In genomic region chr14:61923348-61923747, GRCh38 we compare ENCODE assay signal across 13 cellular contexts.
DNase-seq lines count a peak whose midpoint lies in the region; ATAC-seq, FAIRE-seq and TF ChIP-seq lines count a peak whose summit lies in the region.
"Had no signal": no experiment of that assay in that cellular context is flagged by ENCODE, and none has a peak within 500 bp of the region (broad histone marks: within the 10 kb centered on the region; RNA-seq: fewer than 3 reads in every experiment).

No MANE protein-coding gene starts in this region.

- no peak overlapping the region for H2AFZ ChIP-seq in OCI-LY3 (ENCODE audit: low read depth, low read length)

- in situ Hi-C loops in GM13976 (cut with MboI; ENCODE audit: low sequenced_read_pairs, unreplicated experiment), result loop anchor here (10.0 kb wide), 1 partner anchor 201 kb away; no protein-coding TSS in a partner anchor

- CTCF ChIA-PET in A549 (lab: Yijun Ruan, JAX), result no interaction called here

- H3K79me2 ChIP-seq in DOHH2 (ENCODE audit: control insufficient read depth, low read length) (no peaks in the 10 kb centered on the region), OCI-LY3 (ENCODE audit: low read length) (no peaks in the 10 kb centered on the region)

- no peak overlapping the region for H3K9ac ChIP-seq in OCI-LY3 (ENCODE audit: low read length)

- TF ChIP-seq RAD21 in A549 (conservative IDR thresholded peaks at IDR 0.05 in 1 of 2, IDR thresholded peaks at IDR 0.05 in 1 of 2), result peak; percentile 13 to 20; a peak in 1 of 5 replicates

- H4K20me1 ChIP-seq in DOHH2 (ENCODE audit: control insufficient read depth, insufficient read depth, low read depth, low read length), result no peaks in the 10 kb centered on the region
- H4K20me1 ChIP-seq in OCI-LY3 (ENCODE audit: insufficient read depth, low read length), result no peaks in the 10 kb centered on the region

- no peaks in the 10 kb centered on the region for H3K9me3 ChIP-seq in A549
- no peaks in the 10 kb centered on the region for H3K9me3 ChIP-seq in DOHH2 (ENCODE audit: control insufficient read depth, insufficient read depth, low read length)
- no peaks in the 10 kb centered on the region for H3K9me3 ChIP-seq in OCI-LY3 (ENCODE audit: insufficient read depth, low read length)

- H3K27ac ChIP-seq in A549, result no peak overlapping the region
- H3K27ac ChIP-seq in DOHH2 (ENCODE audit: low read depth, low read length), result no peak overlapping the region
- H3K27ac ChIP-seq in OCI-LY3 (ENCODE audit: low read length), result no peak overlapping the region

- WGBS in A549 (ENCODE audit: missing lambda C conversion rate), result 41% methylated on average over 4 of the region's 4 CpGs

- peaks cover 7% of the 10 kb centered on the region; the same call in 2 of the 3 replicates for H3K4me1 ChIP-seq in A549
- no peaks in the 10 kb centered on the region for H3K4me1 ChIP-seq in DOHH2 (ENCODE audit: control insufficient read depth, low read length)
- peaks cover 12% of the 10 kb centered on the region for H3K4me1 ChIP-seq in OCI-LY3 (ENCODE audit: low read length)

- no peak overlapping the region for H3K4me3 ChIP-seq in A549
- H3K4me3 ChIP-seq in DOHH2 (ENCODE audit: low read length), result no peak overlapping the region
- no peak overlapping the region for H3K4me3 ChIP-seq in OCI-LY3 (ENCODE audit: low read length)
- no peak overlapping the region for H3K4me3 ChIP-seq in fibroblast of mammary gland (ENCODE audit: control insufficient read depth, low read depth, low read length)
- H3K4me3 ChIP-seq: lung had no signal

- no peaks in the 10 kb centered on the region for H3K9me2 ChIP-seq in DOHH2 (replicated peaks; ENCODE audit: control insufficient read depth, low read length)

- TF ChIP-seq POLR2A in A549 (IDR thresholded peaks at IDR 0.05; ENCODE audit: low read length), result no peak

- H3K4me2 ChIP-seq in A549, result no peak overlapping the region
- H3K4me2 ChIP-seq in DOHH2 (ENCODE audit: low read length), result no peak overlapping the region
- no peak overlapping the region for H3K4me2 ChIP-seq in OCI-LY3 (ENCODE audit: low read length)

- no peak for FAIRE-seq in A549 (lab: Jason Lieb, UNC)
- FAIRE-seq: GM18507 had no signal

- TF ChIP-seq CTCF in A549 (IDR thresholded peaks at IDR 0.05) (no peak), DOHH2 (IDR thresholded peaks at IDR 0.05; ENCODE audit: low read depth, low read length, poor library complexity, severe bottlenecking) (peak; percentile 59), OCI-LY3 (IDR thresholded peaks at IDR 0.05; ENCODE audit: low read depth, low read length) (peak; percentile 48), fibroblast of mammary gland (conservative IDR thresholded peaks at IDR 0.05; ENCODE audit: control insufficient read depth, insufficient read depth, low read depth, low read length) (peak; percentile 25), GM13976 (IDR thresholded peaks at IDR 0.05; ENCODE audit: borderline replicate concordance, control extremely low read depth, extremely low read depth, insufficient read depth, missing control alignments) (no peak)

- no peak for ATAC-seq in A549

- H3K36me3 ChIP-seq in DOHH2 (ENCODE audit: control insufficient read depth, low read length) (no peaks in the 10 kb centered on the region), OCI-LY3 (replicated peaks; ENCODE audit: low read depth, low read length) (no peaks in the 10 kb centered on the region)

- DNase-seq in A549 (ENCODE audit: low read depth in 1 of 2, low spot score in 1 of 2) (no peak), fibroblast of mammary gland (ENCODE audit: low read depth) (peak; percentile 18), GM13976 (ENCODE audit: low spot score) (no peak), NCI-H2196 (lab: John Stamatoyannopoulos, UW; ENCODE audit: unreplicated experiment) (no peak), H4 (ENCODE audit: low spot score) (no peak), NCI-H2107 (lab: John Stamatoyannopoulos, UW) (no peak)
- DNase-seq: activated CD4-positive, CD25-positive, alpha-beta regulatory T cell treated with anti-CD3 and anti-CD28 coated beads, Interleukin-2, amount 50 U/mL, for 72 hours; NCI-H2029; SHP77 had no signal

- no peaks in the 10 kb centered on the region for H3K27me3 ChIP-seq in DOHH2 (ENCODE audit: control insufficient read depth, low read length)
- H3K27me3 ChIP-seq in OCI-LY3 (ENCODE audit: low read depth, low read length), result peaks cover 14% of the 10 kb centered on the region; the same call in 1 of the 2 replicates

- POLR2A ChIA-PET in A549 (lab: Yijun Ruan, JAX), result no interaction called here

- no peak for TF ChIP-seq EP300 in A549 (IDR thresholded peaks at IDR 0.05)

- H3F3A ChIP-seq in DOHH2 (ENCODE audit: control insufficient read depth, insufficient read depth), result no peaks in the 10 kb centered on the region

TF ChIP-seq in A549, 52 proteins besides CTCF, POLR2A, EP300 and RAD21:
- TF ChIP-seq ZC3H11A (IDR thresholded peaks at IDR 0.05) (no peak), HOXA7 (CRISPR knock-in tag; IDR thresholded peaks at IDR 0.05) (no peak), ZNF302 (CRISPR knock-in tag; IDR thresholded peaks at IDR 0.05) (no peak), CBX8 (IDR thresholded peaks at IDR 0.05) (no peak), CHD2 (IDR thresholded peaks at IDR 0.05; ENCODE audit: low read length, partially characterized antibody) (no peak), JUNB (IDR thresholded peaks at IDR 0.05) (no peak), ZFP36 (IDR thresholded peaks at IDR 0.05; ENCODE audit: borderline replicate concordance, partially characterized antibody) (no peak), CBX2 (IDR thresholded peaks at IDR 0.05; ENCODE audit: borderline replicate concordance, low read depth) (no peak), TP53 (CRISPR knock-in tag; IDR thresholded peaks at IDR 0.05) (no peak), MAZ (IDR thresholded peaks at IDR 0.05; ENCODE audit: borderline replicate concordance, low read depth, low read length) (no peak), EHMT2 (IDR thresholded peaks at IDR 0.05; ENCODE audit: low read depth) (no peak), HES2 (IDR thresholded peaks at IDR 0.05) (no peak), ZSCAN20 (CRISPR knock-in tag; IDR thresholded peaks at IDR 0.05) (no peak)
- TF ChIP-seq, protein P1, sequence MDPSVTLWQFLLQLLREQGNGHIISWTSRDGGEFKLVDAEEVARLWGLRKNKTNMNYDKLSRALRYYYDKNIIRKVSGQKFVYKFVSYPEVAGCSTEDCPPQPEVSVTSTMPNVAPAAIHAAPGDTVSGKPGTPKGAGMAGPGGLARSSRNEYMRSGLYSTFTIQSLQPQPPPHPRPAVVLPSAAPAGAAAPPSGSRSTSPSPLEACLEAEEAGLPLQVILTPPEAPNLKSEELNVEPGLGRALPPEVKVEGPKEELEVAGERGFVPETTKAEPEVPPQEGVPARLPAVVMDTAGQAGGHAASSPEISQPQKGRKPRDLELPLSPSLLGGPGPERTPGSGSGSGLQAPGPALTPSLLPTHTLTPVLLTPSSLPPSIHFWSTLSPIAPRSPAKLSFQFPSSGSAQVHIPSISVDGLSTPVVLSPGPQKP (IDR thresholded peaks at IDR 0.05; ENCODE audit: low read depth, low read length), result no peak
- TF ChIP-seq, protein P2, sequence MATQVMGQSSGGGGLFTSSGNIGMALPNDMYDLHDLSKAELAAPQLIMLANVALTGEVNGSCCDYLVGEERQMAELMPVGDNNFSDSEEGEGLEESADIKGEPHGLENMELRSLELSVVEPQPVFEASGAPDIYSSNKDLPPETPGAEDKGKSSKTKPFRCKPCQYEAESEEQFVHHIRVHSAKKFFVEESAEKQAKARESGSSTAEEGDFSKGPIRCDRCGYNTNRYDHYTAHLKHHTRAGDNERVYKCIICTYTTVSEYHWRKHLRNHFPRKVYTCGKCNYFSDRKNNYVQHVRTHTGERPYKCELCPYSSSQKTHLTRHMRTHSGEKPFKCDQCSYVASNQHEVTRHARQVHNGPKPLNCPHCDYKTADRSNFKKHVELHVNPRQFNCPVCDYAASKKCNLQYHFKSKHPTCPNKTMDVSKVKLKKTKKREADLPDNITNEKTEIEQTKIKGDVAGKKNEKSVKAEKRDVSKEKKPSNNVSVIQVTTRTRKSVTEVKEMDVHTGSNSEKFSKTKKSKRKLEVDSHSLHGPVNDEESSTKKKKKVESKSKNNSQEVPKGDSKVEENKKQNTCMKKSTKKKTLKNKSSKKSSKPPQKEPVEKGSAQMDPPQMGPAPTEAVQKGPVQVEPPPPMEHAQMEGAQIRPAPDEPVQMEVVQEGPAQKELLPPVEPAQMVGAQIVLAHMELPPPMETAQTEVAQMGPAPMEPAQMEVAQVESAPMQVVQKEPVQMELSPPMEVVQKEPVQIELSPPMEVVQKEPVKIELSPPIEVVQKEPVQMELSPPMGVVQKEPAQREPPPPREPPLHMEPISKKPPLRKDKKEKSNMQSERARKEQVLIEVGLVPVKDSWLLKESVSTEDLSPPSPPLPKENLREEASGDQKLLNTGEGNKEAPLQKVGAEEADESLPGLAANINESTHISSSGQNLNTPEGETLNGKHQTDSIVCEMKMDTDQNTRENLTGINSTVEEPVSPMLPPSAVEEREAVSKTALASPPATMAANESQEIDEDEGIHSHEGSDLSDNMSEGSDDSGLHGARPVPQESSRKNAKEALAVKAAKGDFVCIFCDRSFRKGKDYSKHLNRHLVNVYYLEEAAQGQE (IDR thresholded peaks at IDR 0.05), result no peak
- TF ChIP-seq, protein P3, sequence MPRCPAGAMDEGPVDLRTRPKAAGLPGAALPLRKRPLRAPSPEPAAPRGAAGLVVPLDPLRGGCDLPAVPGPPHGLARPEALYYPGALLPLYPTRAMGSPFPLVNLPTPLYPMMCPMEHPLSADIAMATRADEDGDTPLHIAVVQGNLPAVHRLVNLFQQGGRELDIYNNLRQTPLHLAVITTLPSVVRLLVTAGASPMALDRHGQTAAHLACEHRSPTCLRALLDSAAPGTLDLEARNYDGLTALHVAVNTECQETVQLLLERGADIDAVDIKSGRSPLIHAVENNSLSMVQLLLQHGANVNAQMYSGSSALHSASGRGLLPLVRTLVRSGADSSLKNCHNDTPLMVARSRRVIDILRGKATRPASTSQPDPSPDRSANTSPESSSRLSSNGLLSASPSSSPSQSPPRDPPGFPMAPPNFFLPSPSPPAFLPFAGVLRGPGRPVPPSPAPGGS (IDR thresholded peaks at IDR 0.05), result no peak

Comparison
In these comparisons a context has a peak if more than half of its experiments do, and no peak if none do; other contexts are left out.
1. CTCF ChIP-seq: peak in DOHH2 (single experiment), OCI-LY3 (single experiment) and fibroblast of mammary gland (single experiment); none in A549 (single experiment) and GM13976 (single experiment).